10 cellular contexts compared by ENCODE assay signal in the genomic region with DNA sequence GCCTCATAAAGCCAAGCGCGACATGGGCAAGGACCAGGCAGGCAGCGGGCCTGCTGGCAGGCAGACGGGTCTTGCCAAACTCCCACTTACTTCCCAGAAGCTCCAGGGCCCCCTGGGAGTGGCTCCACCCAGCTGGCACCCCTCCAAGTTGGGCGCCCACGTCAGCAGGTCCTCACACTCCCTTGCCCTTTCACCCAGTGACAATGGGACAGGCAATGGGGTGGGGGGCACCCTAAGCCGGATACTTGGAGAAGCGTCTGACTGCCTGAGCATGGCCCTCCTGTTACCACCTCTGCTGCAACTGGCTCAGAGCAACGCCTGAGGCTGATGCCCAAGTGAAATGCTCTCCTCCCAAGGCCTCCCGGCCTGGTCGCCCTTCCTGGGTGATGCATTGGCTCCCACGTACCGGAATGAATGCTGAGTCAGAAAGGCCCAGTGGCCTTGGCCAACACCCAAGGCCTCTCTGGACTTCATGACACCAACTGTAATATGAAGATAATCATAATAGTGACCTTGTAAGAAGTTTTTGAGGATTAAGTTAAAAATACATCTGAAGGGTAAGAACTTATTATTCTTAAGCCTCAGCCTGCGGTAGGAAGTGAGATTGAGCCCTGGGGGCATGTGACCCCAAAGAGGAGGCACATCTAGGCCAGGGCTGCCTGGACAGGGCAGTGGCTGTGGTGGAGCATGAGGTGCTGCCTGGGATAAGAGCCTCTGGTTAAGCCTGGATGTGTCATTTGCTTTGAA. TPM values are rescaled to one million over a fixed set of nuclear protein-coding genes. Genes with fewer than 3 reads are reported as not detected.
DNase-seq lines count a peak whose midpoint lies in the region; ATAC-seq, FAIRE-seq and TF ChIP-seq lines count a peak whose summit lies in the region.
"Had no signal": no experiment of that assay in that cellular context is flagged by ENCODE, and none has a peak within 500 bp of the region (broad histone marks: within the 10 kb centered on the region; RNA-seq: fewer than 3 reads in every experiment).

No MANE protein-coding gene starts in this region.

- peak overlapping the region; percentile 79 for H3K27ac ChIP-seq in smooth muscle cell (ENCODE audit: low read depth)
- no peak overlapping the region for H3K27ac ChIP-seq in effector memory CD4-positive, alpha-beta T cell (ENCODE audit: insufficient read depth, low read length, poor library complexity, severe bottlenecking)
- H3K27ac ChIP-seq in CD4-positive, alpha-beta memory T cell (ENCODE audit: low read depth, low read length), result no peak overlapping the region

- no peaks in the 10 kb centered on the region for H3F3A ChIP-seq in smooth muscle cell (ENCODE audit: low read depth)

- CTCF ChIA-PET in WTC11 (lab: Charles Lee), result interaction anchor here (1.0 to 1.8 kb wide), 2 partner anchors 21 to 52 kb away, joined by 3 to 4 read pairs; no protein-coding TSS in a partner anchor
- CTCF ChIA-PET in CD4-positive, alpha-beta memory T cell (lab: Charles Lee; ENCODE audit: partially characterized antibody), result no interaction called here
- CTCF ChIA-PET in activated CD4-positive, alpha-beta memory T cell treated with anti-CD3 and anti-CD28 coated beads for 36 hours (lab: Charles Lee), result no interaction called here

- peak overlapping the region; percentile 39; the same call in 1 of the 2 replicates for H3K27ac Mint-ChIP-seq in WTC11
- H3K27ac Mint-ChIP-seq in CD4-positive, alpha-beta memory T cell, result no peak overlapping the region
- H3K27ac Mint-ChIP-seq in activated CD4-positive, alpha-beta memory T cell treated with anti-CD3 and anti-CD28 coated beads for 36 hours, result no peak overlapping the region
- no peak overlapping the region for H3K27ac Mint-ChIP-seq in stimulated activated naive CD8-positive, alpha-beta T cell treated with anti-CD3 and anti-CD28 coated beads, Interleukin-15, amount 100 ng/mL, for 72 hours
- H3K27ac Mint-ChIP-seq: T-helper 17 cell had no signal

- peak overlapping the region; percentile 8 for H3K4me2 ChIP-seq in smooth muscle cell

- no peaks in the 10 kb centered on the region for H3K36me3 ChIP-seq in smooth muscle cell (ENCODE audit: low read depth)
- no peaks in the 10 kb centered on the region for H3K36me3 ChIP-seq in effector memory CD4-positive, alpha-beta T cell (ENCODE audit: control insufficient read depth, insufficient read depth, low read length)
- H3K36me3 ChIP-seq in CD4-positive, alpha-beta memory T cell (ENCODE audit: insufficient read depth, low read length), result no peaks in the 10 kb centered on the region

- no peaks in the 10 kb centered on the region for H3K79me2 ChIP-seq in smooth muscle cell (ENCODE audit: low read depth)

- no peaks in the 10 kb centered on the region for H3K27me3 Mint-ChIP-seq in WTC11 (ENCODE audit: low read depth)
- H3K27me3 Mint-ChIP-seq in CD4-positive, alpha-beta memory T cell, result peaks cover 2 to 7% of the 10 kb centered on the region in 2 donors
- H3K27me3 Mint-ChIP-seq in activated CD4-positive, alpha-beta memory T cell treated with anti-CD3 and anti-CD28 coated beads for 36 hours, result peaks cover 4% of the 10 kb centered on the region
- H3K27me3 Mint-ChIP-seq in stimulated activated naive CD8-positive, alpha-beta T cell treated with anti-CD3 and anti-CD28 coated beads, Interleukin-15, amount 100 ng/mL, for 72 hours, result peaks cover 21% of the 10 kb centered on the region

- peak; percentile 81 for FAIRE-seq in H54 (lab: Jason Lieb, UNC)
- FAIRE-seq: colon had no signal

- DNase-seq in H54 (ENCODE audit: insufficient read length, low spot score), result peak; percentile 96
- no peak for DNase-seq in WTC11 (ENCODE audit: low spot score)
- DNase-seq in left ventricle myocardium superior, result peak; percentile 76
- DNase-seq in smooth muscle cell (lab: John Stamatoyannopoulos, UW; ENCODE audit: unreplicated experiment), result peak; percentile 54
- DNase-seq in effector memory CD4-positive, alpha-beta T cell, result no peak
- no peak for DNase-seq in CD4-positive, alpha-beta memory T cell
- no peak for DNase-seq in activated CD4-positive, alpha-beta memory T cell treated with anti-CD3 and anti-CD28 coated beads for 36 hours
- DNase-seq in stimulated activated naive CD8-positive, alpha-beta T cell treated with anti-CD3 and anti-CD28 coated beads, Interleukin-15, amount 100 ng/mL, for 72 hours, result no peak
- DNase-seq: T-helper 17 cell had no signal

- TF ChIP-seq POLR2A in H54 (IDR thresholded peaks at IDR 0.05; ENCODE audit: low read depth, low read length), result peak; percentile 6; the same call in 1 of the 2 replicates

- H3K9me3 ChIP-seq in smooth muscle cell (replicated peaks; ENCODE audit: low read depth), result no peaks in the 10 kb centered on the region
- H3K9me3 ChIP-seq in effector memory CD4-positive, alpha-beta T cell (ENCODE audit: control insufficient read depth, low read length), result no peaks in the 10 kb centered on the region
- H3K9me3 ChIP-seq in CD4-positive, alpha-beta memory T cell (ENCODE audit: control insufficient read depth in 1 of 2, low read length in 2 of 2), result no peaks in the 10 kb centered on the region

- H3K36me3 Mint-ChIP-seq in WTC11, result no peaks in the 10 kb centered on the region
- no peaks in the 10 kb centered on the region for H3K36me3 Mint-ChIP-seq in CD4-positive, alpha-beta memory T cell
- H3K36me3 Mint-ChIP-seq in activated CD4-positive, alpha-beta memory T cell treated with anti-CD3 and anti-CD28 coated beads for 36 hours, result no peaks in the 10 kb centered on the region

- H3K9me3 Mint-ChIP-seq in WTC11, result no peaks in the 10 kb centered on the region
- H3K9me3 Mint-ChIP-seq in CD4-positive, alpha-beta memory T cell, result no peaks in the 10 kb centered on the region
- H3K9me3 Mint-ChIP-seq in activated CD4-positive, alpha-beta memory T cell treated with anti-CD3 and anti-CD28 coated beads for 36 hours, result no peaks in the 10 kb centered on the region
- H3K9me3 Mint-ChIP-seq in stimulated activated naive CD8-positive, alpha-beta T cell treated with anti-CD3 and anti-CD28 coated beads, Interleukin-15, amount 100 ng/mL, for 72 hours, result no peaks in the 10 kb centered on the region

- no peak for ATAC-seq in WTC11
- ATAC-seq in left ventricle myocardium superior, result peak; percentile 45
- no peak for ATAC-seq in stimulated activated naive CD8-positive, alpha-beta T cell treated with anti-CD3 and anti-CD28 coated beads, Interleukin-15, amount 100 ng/mL, for 72 hours
- ATAC-seq: T-helper 17 cell had no signal

- H3K4me3 ChIP-seq in smooth muscle cell, result no peak overlapping the region
- no peak overlapping the region for H3K4me3 ChIP-seq in effector memory CD4-positive, alpha-beta T cell (ENCODE audit: insufficient read depth, low read depth, low read length, poor library complexity, severe bottlenecking)
- H3K4me3 ChIP-seq in CD4-positive, alpha-beta memory T cell (ENCODE audit: low read length in 2 of 2), result no peak overlapping the region

- POLR2A ChIA-PET in WTC11 (lab: Charles Lee), result interaction anchor here (0.6 kb wide), 1 partner anchor 11 kb away, joined by 3 read pairs; no protein-coding TSS in a partner anchor
- POLR2A ChIA-PET in CD4-positive, alpha-beta memory T cell (lab: Charles Lee; ENCODE audit: partially characterized antibody), result no interaction called here
- POLR2A ChIA-PET in activated CD4-positive, alpha-beta memory T cell treated with anti-CD3 and anti-CD28 coated beads for 36 hours (lab: Charles Lee), result no interaction called here

- peaks cover 8% of the 10 kb centered on the region for H3K4me1 ChIP-seq in smooth muscle cell (ENCODE audit: low read depth)
- no peaks in the 10 kb centered on the region for H3K4me1 ChIP-seq in effector memory CD4-positive, alpha-beta T cell (ENCODE audit: control insufficient read depth, insufficient read depth, low read length, poor library complexity, severe bottlenecking)
- H3K4me1 ChIP-seq in CD4-positive, alpha-beta memory T cell (ENCODE audit: insufficient read depth, low read length), result no peaks in the 10 kb centered on the region

- no peak overlapping the region for H2AFZ ChIP-seq in smooth muscle cell (ENCODE audit: low read depth)

- peak overlapping the region; percentile 31 for H3K9ac ChIP-seq in smooth muscle cell (ENCODE audit: low read depth)

- H3K27me3 ChIP-seq in smooth muscle cell (ENCODE audit: low read depth), result no peaks in the 10 kb centered on the region
- peaks cover 7% of the 10 kb centered on the region for H3K27me3 ChIP-seq in effector memory CD4-positive, alpha-beta T cell (replicated peaks; ENCODE audit: control insufficient read depth, insufficient read depth, low read length, poor library complexity, severe bottlenecking)
- no peaks in the 10 kb centered on the region for H3K27me3 ChIP-seq in CD4-positive, alpha-beta memory T cell (ENCODE audit: insufficient read depth, low read length)

- H4K20me1 ChIP-seq in smooth muscle cell (ENCODE audit: low read depth), result no peaks in the 10 kb centered on the region

- H3K4me1 Mint-ChIP-seq in WTC11, result peaks cover 11% of the 10 kb centered on the region
- no peaks in the 10 kb centered on the region for H3K4me1 Mint-ChIP-seq in CD4-positive, alpha-beta memory T cell
- H3K4me1 Mint-ChIP-seq in activated CD4-positive, alpha-beta memory T cell treated with anti-CD3 and anti-CD28 coated beads for 36 hours (ENCODE audit: low read depth), result no peaks in the 10 kb centered on the region
- no peaks in the 10 kb centered on the region for H3K4me1 Mint-ChIP-seq in stimulated activated naive CD8-positive, alpha-beta T cell treated with anti-CD3 and anti-CD28 coated beads, Interleukin-15, amount 100 ng/mL, for 72 hours

- no peak overlapping the region for H3K4me3 Mint-ChIP-seq in WTC11
- H3K4me3 Mint-ChIP-seq in CD4-positive, alpha-beta memory T cell, result no peak overlapping the region
- no peak overlapping the region for H3K4me3 Mint-ChIP-seq in activated CD4-positive, alpha-beta memory T cell treated with anti-CD3 and anti-CD28 coated beads for 36 hours
- H3K4me3 Mint-ChIP-seq in stimulated activated naive CD8-positive, alpha-beta T cell treated with anti-CD3 and anti-CD28 coated beads, Interleukin-15, amount 100 ng/mL, for 72 hours, result no peak overlapping the region
- H3K4me3 Mint-ChIP-seq: T-helper 17 cell had no signal

- 52% methylated on average over 14 of the region's 14 CpGs for WGBS in smooth muscle cell (ENCODE audit: low lambda C conversion rate)

- intact Hi-C loops in left ventricle myocardium superior (cut with micrococcal nuclease), result no loop called here
- intact Hi-C loops in CD4-positive, alpha-beta memory T cell (cut with micrococcal nuclease), result no loop called here
- intact Hi-C loops in activated CD4-positive, alpha-beta memory T cell treated with anti-CD3 and anti-CD28 coated beads for 36 hours (cut with micrococcal nuclease), result no loop called here

- TF ChIP-seq CTCF in WTC11 (IDR thresholded peaks at IDR 0.05) (no peak), smooth muscle cell (IDR thresholded peaks at IDR 0.05; ENCODE audit: borderline replicate concordance, insufficient read depth, poor library complexity, severe bottlenecking) (no peak)

RNA-seq across cellular contexts. Expression of gene KCNK3, which starts 31.7 kb away (rescaled TPM):
- total RNA-seq in WTC11 (2021) (0.22 to 0.30 TPM (median 0.30 TPM) in 3 replicates), left ventricle myocardium superior (2.8 TPM), smooth muscle cell (1.1 and 3.0 TPM in 2 replicates)
- polyA plus RNA-seq in smooth muscle cell, result 4.9 and 7.5 TPM in 2 replicates
- not detected for total RNA-seq in CD4-positive, alpha-beta memory T cell
- polyA plus RNA-seq in CD4-positive, alpha-beta memory T cell, result not detected
- not detected for total RNA-seq in activated CD4-positive, alpha-beta memory T cell treated with anti-CD3 and anti-CD28 coated beads for 36 hours
- total RNA-seq: T-helper 17 cell had no signal

RNA-seq across cellular contexts. Expression of gene SLC35F6, which starts 39.9 kb away (rescaled TPM):
- total RNA-seq in WTC11 (2021), result 10.3 to 12.0 TPM (median 11.9 TPM) in 3 replicates
- 19.9 TPM for total RNA-seq in left ventricle myocardium superior
- 15.1 and 19.2 TPM in 2 replicates for total RNA-seq in smooth muscle cell
- 16.9 and 17.9 TPM in 2 replicates for polyA plus RNA-seq in smooth muscle cell
- 10 to 100 TPM; 20.1 to 22.2 TPM for total RNA-seq in CD4-positive, alpha-beta memory T cell
- polyA plus RNA-seq in CD4-positive, alpha-beta memory T cell, result 1 to 10 TPM; 4.8 to 6.9 TPM
- 1 to 10 TPM; 6.6 to 6.8 TPM for total RNA-seq in activated CD4-positive, alpha-beta memory T cell treated with anti-CD3 and anti-CD28 coated beads for 36 hours

Comparison
In these comparisons a context has a peak if more than half of its experiments do, and no peak if none do; other contexts are left out.
1. DNase-seq: peak in H54 (single experiment), left ventricle myocardium superior (single experiment) and smooth muscle cell (single experiment); none in WTC11 (single experiment), effector memory CD4-positive, alpha-beta T cell (0 of 3), CD4-positive, alpha-beta memory T cell (0 of 5), activated CD4-positive, alpha-beta memory T cell treated with anti-CD3 and anti-CD28 coated beads for 36 hours (single experiment) and stimulated activated naive CD8-positive, alpha-beta T cell treated with anti-CD3 and anti-CD28 coated beads, Interleukin-15, amount 100 ng/mL, for 72 hours (0 of 2).